13 cellular contexts compared by ENCODE assay signal in genomic region chr10:80200687-80201086, GRCh38. TPM values are rescaled to one million over a fixed set of nuclear protein-coding genes. Genes with fewer than 3 reads are reported as not detected.
A peak's percentile ranks its signal among the peaks of the same experiment; 100 is the strongest.
DNase-seq lines count a peak whose midpoint lies in the region; ATAC-seq and TF ChIP-seq lines count a peak whose summit lies in the region.
"Had no signal": no experiment of that assay in that cellular context is flagged by ENCODE, and none has a peak within 500 bp of the region (broad histone marks: within the 10 kb centered on the region; RNA-seq: fewer than 3 reads in every experiment).

No MANE protein-coding gene starts in this region.

- H3K27me3 ChIP-seq in ACC112 (ENCODE audit: insufficient read depth, low read length): no peaks in the 10 kb centered on the region
- no peaks in the 10 kb centered on the region for H3K27me3 ChIP-seq in osteoblast (ENCODE audit: insufficient read depth, low read length)

- peak overlapping the region; percentile 69 for H3K4me2 ChIP-seq in osteoblast (ENCODE audit: insufficient read depth, low read length)

- H3K9me3 ChIP-seq in osteoblast (ENCODE audit: low read depth, low read length): no peaks in the 10 kb centered on the region

- TF ChIP-seq CTCF in coronary artery (IDR thresholded peaks at IDR 0.05) (no peak), osteoblast (IDR thresholded peaks at IDR 0.05; ENCODE audit: extremely low read depth, low read depth, low read length) (no peak)

- peak; percentile 60 for DNase-seq in NCI-H146 (lab: John Stamatoyannopoulos, UW)
- no peak for DNase-seq in coronary artery (ENCODE audit: low spot score)
- no peak for DNase-seq in osteoblast (ENCODE audit: insufficient read length, low spot score, missing footprints)
- no peak for DNase-seq in OCI-M2 (lab: John Stamatoyannopoulos, UW; ENCODE audit: unreplicated experiment)
- DNase-seq: activated effector memory CD4-positive, alpha-beta T cell treated with Interleukin-2 at 50 U/mL for 16 hours; COR-L47; Karpas-422; stimulated activated naive CD8-positive, alpha-beta T cell treated with anti-CD3 and anti-CD28 coated beads, Interleukin-15, Interleukin-2, amounts not matched to agents 100 U/mL and 50 U/mL, for 24 hours; T-helper 9 cell had no signal

- no peaks in the 10 kb centered on the region for H3K36me3 ChIP-seq in ACC112 (ENCODE audit: insufficient read depth, low read length)
- H3K36me3 ChIP-seq in osteoblast (ENCODE audit: insufficient read depth, low read length): peaks cover 5% of the 10 kb centered on the region

- H4K20me1 ChIP-seq in osteoblast (ENCODE audit: insufficient read depth, low read length): peaks cover 38% of the 10 kb centered on the region

- H3K4me3 ChIP-seq in ACC112 (ENCODE audit: low read depth, low read length): no peak overlapping the region
- no peak overlapping the region for H3K4me3 ChIP-seq in coronary artery
- no peak overlapping the region for H3K4me3 ChIP-seq in osteoblast (ENCODE audit: insufficient read depth, low read length)

- ATAC-seq in HG02678 (IDR thresholded peaks at IDR 0.05; ENCODE audit: unreplicated experiment) (no peak), GM18505 (IDR thresholded peaks at IDR 0.05; ENCODE audit: unreplicated experiment) (no peak), GM21447 (IDR thresholded peaks at IDR 0.05; ENCODE audit: unreplicated experiment) (no peak)
- ATAC-seq: stimulated activated naive CD8-positive, alpha-beta T cell treated with anti-CD3 and anti-CD28 coated beads, Interleukin-15, Interleukin-2, amounts not matched to agents 100 U/mL and 50 U/mL, for 24 hours had no signal

- TF ChIP-seq POLR2A in GM18505 (IDR thresholded peaks at IDR 0.05; ENCODE audit: borderline replicate concordance, extremely low read depth, insufficient read depth, insufficient read length): no peak

- H2AFZ ChIP-seq in ACC112 (ENCODE audit: low read length, unreplicated experiment) (no peak overlapping the region), osteoblast (ENCODE audit: low read length) (no peak overlapping the region)

- peaks cover 88% of the 10 kb centered on the region for H3K79me2 ChIP-seq in ACC112 (ENCODE audit: control insufficient read depth, insufficient read depth, low read length, unreplicated experiment)
- H3K79me2 ChIP-seq in osteoblast (ENCODE audit: insufficient read depth, low read length): peaks cover 92% of the 10 kb centered on the region

- H3K4me1 ChIP-seq in ACC112 (ENCODE audit: control insufficient read depth, insufficient read depth, low read length, unreplicated experiment) (peaks cover 60% of the 10 kb centered on the region), osteoblast (ENCODE audit: insufficient read depth, low read length) (peaks cover 64% of the 10 kb centered on the region)

- H3K27ac ChIP-seq in ACC112 (ENCODE audit: low read depth, low read length): peak overlapping the region; percentile 98
- peak overlapping the region; percentile 99 to 100 for H3K27ac ChIP-seq in coronary artery
- H3K27ac ChIP-seq in osteoblast (ENCODE audit: low read depth, low read length): peak overlapping the region; percentile 97

RNA-seq across cellular contexts. Expression of gene ANXA11, which starts 4.7 kb away (rescaled TPM):
- total RNA-seq in osteoblast: 112 and 113 TPM in 2 replicates
